11 cellular contexts compared by ENCODE assay signal in genomic region chr16:14564881-14565687, GRCh38.
DNase-seq lines count a peak whose midpoint lies in the region; ATAC-seq and TF ChIP-seq lines count a peak whose summit lies in the region.
"Had no signal": no experiment of that assay in that cellular context is flagged by ENCODE, and none has a peak within 500 bp of the region (broad histone marks: within the 10 kb centered on the region; RNA-seq: fewer than 3 reads in every experiment).

No MANE protein-coding gene starts in this region.

- CTCF ChIA-PET in HEK293 (lab: Yijun Ruan, JAX), result no interaction called here

- DNase-seq in NCI-H2196 (lab: John Stamatoyannopoulos, UW; ENCODE audit: unreplicated experiment) (peak; percentile 83), dermis microvascular lymphatic vessel endothelial cell (ENCODE audit: low read depth in 2 of 2) (peak; percentile 6 to 80), pulmonary artery endothelial cell (ENCODE audit: low read depth, low spot score) (peak; percentile 53), A172 (ENCODE audit: low spot score) (no peak)
- no peak for DNase-seq in stimulated activated CD4-positive, alpha-beta T cell treated with anti-CD3 and anti-CD28 coated beads, Interleukin-4, amount 100 ng/mL, for 1 hour
- DNase-seq: endodermal cell, right cardiac atrium, WERI-Rb-1 had no signal

- H3K27ac ChIP-seq in HEK293 (ENCODE audit: extremely low read depth, low read depth, low read length), result peak overlapping the region; percentile 52
- H3K27ac ChIP-seq: WERI-Rb-1 had no signal

- H3K36me3 ChIP-seq in HEK293 (ENCODE audit: control insufficient read depth in 2 of 2, insufficient read depth in 1 of 2, low read length in 2 of 2), result peaks cover 0 to 8% of the 10 kb centered on the region in 2 experiments; a peak in 2 of 3 replicates
- H3K36me3 ChIP-seq: WERI-Rb-1 had no signal

- no peak overlapping the region for H3K4me3 ChIP-seq in HEK293 (ENCODE audit: low read depth, low read length)

- no peak for ATAC-seq in GM21367 (IDR thresholded peaks at IDR 0.05; ENCODE audit: unreplicated experiment)
- ATAC-seq in GM18873 (IDR thresholded peaks at IDR 0.05; ENCODE audit: low FRiP score, unreplicated experiment), result no peak
- ATAC-seq: right cardiac atrium had no signal

- H3K9me3 ChIP-seq in HEK293 (ENCODE audit: control insufficient read depth, insufficient read depth, low read depth, low read length), result no peaks in the 10 kb centered on the region

- POLR2A ChIA-PET in HEK293 (lab: Yijun Ruan, JAX), result interaction anchor here (1.1 kb wide), 1 partner anchor 65 kb away, joined by 3 read pairs; the partner anchor contains the start of gene PARN

- H3K4me1 ChIP-seq in HEK293 (ENCODE audit: control insufficient read depth, insufficient read depth, low read length), result peaks cover 39% of the 10 kb centered on the region

- no peak for TF ChIP-seq CTCF in HEK293 (tag by site-specific recombination; IDR thresholded peaks at IDR 0.05)

TF ChIP-seq in HEK293, 187 proteins besides CTCF, POLR2A, EP300 and RAD21 (continues in another document):
- TF ChIP-seq ZNF2 (tag by site-specific recombination; IDR thresholded peaks at IDR 0.05), result peak; percentile 91
- TF ChIP-seq ZNF48 (tag by site-specific recombination; IDR thresholded peaks at IDR 0.05), result no peak
- TF ChIP-seq ZXDB (tag by site-specific recombination; IDR thresholded peaks at IDR 0.05), result peak; percentile 73
- no peak for TF ChIP-seq ZNF121 (tag by site-specific recombination; IDR thresholded peaks at IDR 0.05)
- TF ChIP-seq ZNF654 (tag by site-specific recombination; IDR thresholded peaks at IDR 0.05; ENCODE audit: low read depth), result no peak
- TF ChIP-seq ZNF76 (tag by site-specific recombination; IDR thresholded peaks at IDR 0.05; ENCODE audit: borderline replicate concordance, low read depth), result no peak
- TF ChIP-seq, protein P1, sequence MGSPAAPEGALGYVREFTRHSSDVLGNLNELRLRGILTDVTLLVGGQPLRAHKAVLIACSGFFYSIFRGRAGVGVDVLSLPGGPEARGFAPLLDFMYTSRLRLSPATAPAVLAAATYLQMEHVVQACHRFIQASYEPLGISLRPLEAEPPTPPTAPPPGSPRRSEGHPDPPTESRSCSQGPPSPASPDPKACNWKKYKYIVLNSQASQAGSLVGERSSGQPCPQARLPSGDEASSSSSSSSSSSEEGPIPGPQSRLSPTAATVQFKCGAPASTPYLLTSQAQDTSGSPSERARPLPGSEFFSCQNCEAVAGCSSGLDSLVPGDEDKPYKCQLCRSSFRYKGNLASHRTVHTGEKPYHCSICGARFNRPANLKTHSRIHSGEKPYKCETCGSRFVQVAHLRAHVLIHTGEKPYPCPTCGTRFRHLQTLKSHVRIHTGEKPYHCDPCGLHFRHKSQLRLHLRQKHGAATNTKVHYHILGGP (tag by site-specific recombination; IDR thresholded peaks at IDR 0.05), result no peak
- no peak for TF ChIP-seq ZNF280D (tag by site-specific recombination; IDR thresholded peaks at IDR 0.05)
- no peak for TF ChIP-seq ZNF660 (tag by site-specific recombination; IDR thresholded peaks at IDR 0.05)
- TF ChIP-seq GFI1B (tag by site-specific recombination; IDR thresholded peaks at IDR 0.05), result no peak
- 0 out of 2 replicates have a peak, but pooled peaks have one; percentile 21 for TF ChIP-seq ZNF610 (tag by site-specific recombination; IDR thresholded peaks at IDR 0.05; ENCODE audit: borderline replicate concordance)
- TF ChIP-seq ZNF112 (tag by site-specific recombination; IDR thresholded peaks at IDR 0.05), result no peak
- no peak for TF ChIP-seq ZNF132 (tag by site-specific recombination; IDR thresholded peaks at IDR 0.05; ENCODE audit: borderline replicate concordance)
- peak; percentile 70; the same call in 1 of the 2 replicates for TF ChIP-seq SP7 (tag by site-specific recombination; IDR thresholded peaks at IDR 0.05)
- TF ChIP-seq OSR2 (tag by site-specific recombination; IDR thresholded peaks at IDR 0.05), result peak; percentile 91
- TF ChIP-seq ZNF335 (tag by site-specific recombination; conservative IDR thresholded peaks at IDR 0.05), result peak; percentile 80
- TF ChIP-seq ZNF747 (tag by site-specific recombination; IDR thresholded peaks at IDR 0.05), result no peak
- no peak for TF ChIP-seq ZFP69B (tag by site-specific recombination; IDR thresholded peaks at IDR 0.05)
- TF ChIP-seq, protein P2, sequence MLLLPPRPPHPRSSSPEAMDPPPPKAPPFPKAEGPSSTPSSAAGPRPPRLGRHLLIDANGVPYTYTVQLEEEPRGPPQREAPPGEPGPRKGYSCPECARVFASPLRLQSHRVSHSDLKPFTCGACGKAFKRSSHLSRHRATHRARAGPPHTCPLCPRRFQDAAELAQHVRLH (tag by site-specific recombination; IDR thresholded peaks at IDR 0.05), result peak; percentile 41; the same call in 1 of the 2 replicates
- no peak for TF ChIP-seq ZNF114 (tag by site-specific recombination; IDR thresholded peaks at IDR 0.05)
- TF ChIP-seq, protein P3, sequence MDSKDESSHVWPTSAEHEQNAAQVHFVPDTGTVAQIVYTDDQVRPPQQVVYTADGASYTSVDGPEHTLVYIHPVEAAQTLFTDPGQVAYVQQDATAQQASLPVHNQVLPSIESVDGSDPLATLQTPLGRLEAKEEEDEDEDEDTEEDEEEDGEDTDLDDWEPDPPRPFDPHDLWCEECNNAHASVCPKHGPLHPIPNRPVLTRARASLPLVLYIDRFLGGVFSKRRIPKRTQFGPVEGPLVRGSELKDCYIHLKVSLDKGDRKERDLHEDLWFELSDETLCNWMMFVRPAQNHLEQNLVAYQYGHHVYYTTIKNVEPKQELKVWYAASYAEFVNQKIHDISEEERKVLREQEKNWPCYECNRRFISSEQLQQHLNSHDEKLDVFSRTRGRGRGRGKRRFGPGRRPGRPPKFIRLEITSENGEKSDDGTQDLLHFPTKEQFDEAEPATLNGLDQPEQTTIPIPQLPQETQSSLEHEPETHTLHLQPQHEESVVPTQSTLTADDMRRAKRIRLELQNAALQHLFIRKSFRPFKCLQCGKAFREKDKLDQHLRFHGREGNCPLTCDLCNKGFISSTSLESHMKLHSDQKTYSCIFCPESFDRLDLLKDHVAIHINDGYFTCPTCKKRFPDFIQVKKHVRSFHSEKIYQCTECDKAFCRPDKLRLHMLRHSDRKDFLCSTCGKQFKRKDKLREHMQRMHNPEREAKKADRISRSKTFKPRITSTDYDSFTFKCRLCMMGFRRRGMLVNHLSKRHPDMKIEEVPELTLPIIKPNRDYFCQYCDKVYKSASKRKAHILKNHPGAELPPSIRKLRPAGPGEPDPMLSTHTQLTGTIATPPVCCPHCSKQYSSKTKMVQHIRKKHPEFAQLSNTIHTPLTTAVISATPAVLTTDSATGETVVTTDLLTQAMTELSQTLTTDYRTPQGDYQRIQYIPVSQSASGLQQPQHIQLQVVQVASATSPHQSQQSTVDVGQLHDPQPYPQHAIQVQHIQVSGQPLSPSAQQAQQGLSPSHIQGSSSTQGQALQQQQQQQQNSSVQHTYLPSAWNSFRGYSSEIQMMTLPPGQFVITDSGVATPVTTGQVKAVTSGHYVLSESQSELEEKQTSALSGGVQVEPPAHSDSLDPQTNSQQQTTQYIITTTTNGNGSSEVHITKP (tag by site-specific recombination; IDR thresholded peaks at IDR 0.05), result peak; percentile 65
- no peak for TF ChIP-seq ZSCAN23 (tag by site-specific recombination; IDR thresholded peaks at IDR 0.05)
- no peak for TF ChIP-seq ZNF266 (tag by site-specific recombination; IDR thresholded peaks at IDR 0.05; ENCODE audit: low read depth)
- TF ChIP-seq ZBTB1 (tag by site-specific recombination; IDR thresholded peaks at IDR 0.05), result no peak
- TF ChIP-seq ZNF138 (tag by site-specific recombination; IDR thresholded peaks at IDR 0.05; ENCODE audit: borderline replicate concordance), result no peak
- TF ChIP-seq, protein P4, sequence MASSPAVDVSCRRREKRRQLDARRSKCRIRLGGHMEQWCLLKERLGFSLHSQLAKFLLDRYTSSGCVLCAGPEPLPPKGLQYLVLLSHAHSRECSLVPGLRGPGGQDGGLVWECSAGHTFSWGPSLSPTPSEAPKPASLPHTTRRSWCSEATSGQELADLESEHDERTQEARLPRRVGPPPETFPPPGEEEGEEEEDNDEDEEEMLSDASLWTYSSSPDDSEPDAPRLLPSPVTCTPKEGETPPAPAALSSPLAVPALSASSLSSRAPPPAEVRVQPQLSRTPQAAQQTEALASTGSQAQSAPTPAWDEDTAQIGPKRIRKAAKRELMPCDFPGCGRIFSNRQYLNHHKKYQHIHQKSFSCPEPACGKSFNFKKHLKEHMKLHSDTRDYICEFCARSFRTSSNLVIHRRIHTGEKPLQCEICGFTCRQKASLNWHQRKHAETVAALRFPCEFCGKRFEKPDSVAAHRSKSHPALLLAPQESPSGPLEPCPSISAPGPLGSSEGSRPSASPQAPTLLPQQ (tag by site-specific recombination; IDR thresholded peaks at IDR 0.05), result peak; percentile 36; the same call in 1 of the 2 replicates
- no peak for TF ChIP-seq ZFP37 (tag by site-specific recombination; IDR thresholded peaks at IDR 0.05)

Comparison
In these comparisons a context has a peak if more than half of its experiments do, and no peak if none do; other contexts are left out.
1. DNase-seq: peak in NCI-H2196 (single experiment), dermis microvascular lymphatic vessel endothelial cell (2 of 2) and pulmonary artery endothelial cell (single experiment); none in A172 (single experiment) and stimulated activated CD4-positive, alpha-beta T cell treated with anti-CD3 and anti-CD28 coated beads, Interleukin-4, amount 100 ng/mL, for 1 hour (single experiment).